ENCODE assay signal across 1 cellular context in genomic region chr16:73204359-73205152, GRCh38.
TF ChIP-seq lines count a peak whose summit lies in the region.

No MANE protein-coding gene starts in this region.

TF ChIP-seq in HEK293, 187 proteins besides CTCF, POLR2A, EP300 and RAD21 (continued from another document):
- TF ChIP-seq REST (tag by site-specific recombination; IDR thresholded peaks at IDR 0.05): no peak
- 0 out of 2 replicates have a peak, but pooled peaks have one; percentile 10 for TF ChIP-seq IKZF3 (tag by site-specific recombination; IDR thresholded peaks at IDR 0.05)
- TF ChIP-seq OSR2 (tag by site-specific recombination; IDR thresholded peaks at IDR 0.05): peak; percentile 57; the same call in 1 of the 2 replicates
- TF ChIP-seq FEZF1 (tag by site-specific recombination; IDR thresholded peaks at IDR 0.05): peak; percentile 20; the same call in 1 of the 2 replicates
- TF ChIP-seq ZBTB8A (tag by site-specific recombination; IDR thresholded peaks at IDR 0.05): 0 out of 2 replicates have a peak, but pooled peaks have one; percentile 13
- no peak for TF ChIP-seq MEIS1 (CRISPR knock-in tag; IDR thresholded peaks at IDR 0.05; ENCODE audit: borderline replicate concordance)
- TF ChIP-seq SETDB1 (IDR thresholded peaks at IDR 0.05; ENCODE audit: insufficient read length, low read length): peak; percentile 49
